In genomic region chrX:75158054-75158453, GRCh38 we compare ENCODE assay signal across 1 cellular context.
TF ChIP-seq lines count a peak whose summit lies in the region.

No MANE protein-coding gene starts in this region.

TF ChIP-seq in HepG2, 621 proteins besides CTCF, POLR2A, EP300 and RAD21 (continued from another document):
- TF ChIP-seq, protein P1, sequence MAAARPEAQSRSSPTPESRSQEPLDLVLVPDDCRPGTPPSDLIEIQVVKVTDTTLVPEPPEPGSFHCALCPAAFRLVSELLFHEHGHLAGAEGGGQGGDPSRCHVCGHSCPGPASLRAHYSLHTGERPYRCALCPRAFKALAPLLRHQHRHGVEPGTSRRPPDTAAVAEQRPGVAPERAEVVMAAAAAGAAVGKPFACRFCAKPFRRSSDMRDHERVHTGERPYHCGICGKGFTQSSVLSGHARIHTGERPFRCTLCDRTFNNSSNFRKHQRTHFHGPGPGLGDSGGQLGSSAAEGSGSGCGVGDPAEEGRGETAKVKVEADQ (CRISPR knock-in tag; IDR thresholded peaks at IDR 0.05; ENCODE audit: borderline replicate concordance): no peak
- TF ChIP-seq ZBTB46 (CRISPR knock-in tag; IDR thresholded peaks at IDR 0.05; ENCODE audit: borderline replicate concordance): no peak
- no peak for TF ChIP-seq KLF6 (CRISPR knock-in tag; IDR thresholded peaks at IDR 0.05)
- TF ChIP-seq ZFP82 (CRISPR knock-in tag; IDR thresholded peaks at IDR 0.05; ENCODE audit: borderline replicate concordance): no peak
- TF ChIP-seq ZFP36 (IDR thresholded peaks at IDR 0.05; ENCODE audit: borderline replicate concordance, low read depth, low read length, partially characterized antibody): no peak
- TF ChIP-seq BRCA1 (CRISPR knock-in tag; IDR thresholded peaks at IDR 0.05): no peak
- TF ChIP-seq SMAD1 (CRISPR knock-in tag; IDR thresholded peaks at IDR 0.05; ENCODE audit: borderline replicate concordance, low read depth): no peak
- no peak for TF ChIP-seq GPN1 (CRISPR knock-in tag; IDR thresholded peaks at IDR 0.05; ENCODE audit: borderline replicate concordance)
- TF ChIP-seq PRMT3 (CRISPR knock-in tag; IDR thresholded peaks at IDR 0.05; ENCODE audit: borderline replicate concordance, low read depth): no peak
- TF ChIP-seq ZSCAN25 (CRISPR knock-in tag; IDR thresholded peaks at IDR 0.05): no peak
- TF ChIP-seq YEATS2 (CRISPR knock-in tag; IDR thresholded peaks at IDR 0.05; ENCODE audit: borderline replicate concordance): no peak
TF ChIP-seq in HepG2: peak in this region for 0.
